ENCODE assay signal across 24 cellular contexts in genomic region chr19:2197270-2197669, GRCh38. TPM values are rescaled to one million over a fixed set of nuclear protein-coding genes. Genes with fewer than 3 reads are reported as not detected.
DNase-seq lines count a peak whose midpoint lies in the region; ATAC-seq, FAIRE-seq and TF ChIP-seq lines count a peak whose summit lies in the region.
"Had no signal": no experiment of that assay in that cellular context is flagged by ENCODE, and none has a peak within 500 bp of the region (broad histone marks: within the 10 kb centered on the region; RNA-seq: fewer than 3 reads in every experiment).

No MANE protein-coding gene starts in this region.

- no peak overlapping the region for H3K23ac ChIP-seq in H9 (ENCODE audit: insufficient read length, low read depth, low read length)

- DNase-seq in activated T-cell treated with anti-CD3 and anti-CD28 coated beads, Interleukin-2, amount 50 U/mL, for 72 hours: no peak
- DNase-seq in activated T-cell treated with anti-CD3 and anti-CD28 coated beads for 4 hours (no peak), H9 (no peak), bronchial epithelial cell (ENCODE audit: low read depth) (no peak), nephron progenitor cell (no peak), retina (no peak), NCI-H446 (lab: John Stamatoyannopoulos, UW) (no peak)
- DNase-seq: CD4-positive, alpha-beta T cell; GOT3; Karpas-422; NCI-H1092 treated with DMSO at 0.1 percent for 48 hours; NCI-H1436; NCI-H187; NCI-H2107; NCI-H446 treated with DMSO at 0.1 percent for 48 hours; NCI-H526; NCI-H82; NK-92 treated with Interleukin-12 subunit alpha and Interleukin-12 subunit beta, amount 100 ng/mL, for 24 hours; PC-3 had no signal

- H2BK15ac ChIP-seq in H9 (ENCODE audit: low read depth, low read length): no peak overlapping the region

- no peaks in the 10 kb centered on the region for H3K23me2 ChIP-seq in H9 (ENCODE audit: insufficient read length, low read depth, low read length, poor library complexity, severe bottlenecking)

- H3K4me2 ChIP-seq in H9 (ENCODE audit: insufficient read depth, insufficient read length, low read length): no peak overlapping the region

- no peak overlapping the region for H3K4me3 Mint-ChIP-seq in activated T-cell treated with anti-CD3 and anti-CD28 coated beads, Interleukin-2, amount 50 U/mL, for 72 hours
- H3K4me3 Mint-ChIP-seq in H9: no peak overlapping the region
- H3K4me3 Mint-ChIP-seq in nephron progenitor cell: no peak overlapping the region
- H3K4me3 Mint-ChIP-seq: CD4-positive, alpha-beta T cell had no signal

- H3K4me1 ChIP-seq in H9 (ENCODE audit: insufficient read depth, low read length): no peaks in the 10 kb centered on the region
- H3K4me1 ChIP-seq: SJSA1 had no signal

- WGBS in H9 (ENCODE audit: extremely low coverage, insufficient read length, low lambda C conversion rate): no CpG with 5 or more reads among the region's 15 CpGs

- H3K79me2 ChIP-seq in H9 (ENCODE audit: insufficient read depth, low read length): peaks cover 2% of the 10 kb centered on the region; the same call in 1 of the 2 replicates

- H2AK5ac ChIP-seq in H9 (ENCODE audit: insufficient read length, low read length): no peak overlapping the region

- peak overlapping the region; percentile 1 for H3K27ac Mint-ChIP-seq in activated T-cell treated with anti-CD3 and anti-CD28 coated beads, Interleukin-2, amount 50 U/mL, for 72 hours
- H3K27ac Mint-ChIP-seq in H9 (peak overlapping the region; percentile 74 to 85 (median 82); a peak in 5 of 7 replicates), nephron progenitor cell (peak overlapping the region; percentile 54)
- H3K27ac Mint-ChIP-seq: CD4-positive, alpha-beta T cell had no signal

- no peak for TF ChIP-seq CTCF in H9 (conservative IDR thresholded peaks at IDR 0.05)
- TF ChIP-seq CTCF in bronchial epithelial cell (IDR thresholded peaks at IDR 0.05; ENCODE audit: insufficient read depth, low read length, severe bottlenecking): no peak
- TF ChIP-seq CTCF in nephron progenitor cell (IDR thresholded peaks at IDR 0.05): no peak

- H3K4ac ChIP-seq in H9 (ENCODE audit: low read depth, low read length): no peak overlapping the region

- peak; percentile 93 for FAIRE-seq in bronchial epithelial cell (lab: Jason Lieb, UNC)
- FAIRE-seq: G401.6 had no signal

- peaks cover 5% of the 10 kb centered on the region for H4K20me1 ChIP-seq in H9 (ENCODE audit: control insufficient read depth, insufficient read depth, insufficient read length)

- H3K4me3 ChIP-seq in bronchial epithelial cell (ENCODE audit: low read depth, low read length): no peak overlapping the region
- H3K4me3 ChIP-seq: SJSA1 had no signal

- no peak overlapping the region for H4K91ac ChIP-seq in H9 (ENCODE audit: insufficient read length, low read depth, low read length)

- H3K4me1 Mint-ChIP-seq in activated T-cell treated with anti-CD3 and anti-CD28 coated beads, Interleukin-2, amount 50 U/mL, for 72 hours (ENCODE audit: low read depth): no peaks in the 10 kb centered on the region
- peaks cover 3 to 6% of the 10 kb centered on the region in 2 experiments; a peak in 3 of 4 replicates for H3K4me1 Mint-ChIP-seq in H9
- peaks cover 8% of the 10 kb centered on the region for H3K4me1 Mint-ChIP-seq in nephron progenitor cell

- H3K9me3 ChIP-seq in H9 (ENCODE audit: control insufficient read depth, low read depth, low read length): no peaks in the 10 kb centered on the region
- H3K9me3 ChIP-seq: SJSA1 had no signal

- peaks cover 1 to 14% of the 10 kb centered on the region in 2 donors for H3K36me3 Mint-ChIP-seq in activated T-cell treated with anti-CD3 and anti-CD28 coated beads, Interleukin-2, amount 50 U/mL, for 72 hours (ENCODE audit: insufficient read depth in 2 of 2)
- H3K36me3 Mint-ChIP-seq in H9 (ENCODE audit: insufficient read depth in 1 of 3, low read depth in 3 of 3): peaks cover 23 to 42% (median 36%) of the 10 kb centered on the region in 3 experiments
- peaks cover 19% of the 10 kb centered on the region for H3K36me3 Mint-ChIP-seq in nephron progenitor cell (ENCODE audit: low read depth)

- no peaks in the 10 kb centered on the region for H3K79me1 ChIP-seq in H9 (ENCODE audit: insufficient read depth, low read depth, low read length, poor library complexity, severe bottlenecking)

- no peak overlapping the region for H2BK120ac ChIP-seq in H9 (ENCODE audit: low read depth, low read length, poor library complexity, severe bottlenecking)

- H3K9ac ChIP-seq in H9 (ENCODE audit: extremely low read depth, insufficient read length, low read length): no peak overlapping the region

- H3K18ac ChIP-seq in H9 (ENCODE audit: insufficient read length, low read depth, low read length): no peak overlapping the region

- no peaks in the 10 kb centered on the region for H3K9me3 Mint-ChIP-seq in activated T-cell treated with anti-CD3 and anti-CD28 coated beads, Interleukin-2, amount 50 U/mL, for 72 hours
- H3K9me3 Mint-ChIP-seq in H9 (peaks cover 0 to 8% of the 10 kb centered on the region in 2 experiments; a peak in 1 of 5 replicates), nephron progenitor cell (no peaks in the 10 kb centered on the region)
- H3K9me3 Mint-ChIP-seq: CD4-positive, alpha-beta T cell had no signal

- no peak for ATAC-seq in activated T-cell treated with anti-CD3 and anti-CD28 coated beads, Interleukin-2, amount 50 U/mL, for 72 hours (replicated peaks in 1 of 2)
- ATAC-seq in GM18502 (IDR thresholded peaks at IDR 0.05; ENCODE audit: poor library complexity, unreplicated experiment): no peak
- ATAC-seq: PC-3, Right ventricle myocardium inferior had no signal

- no peak overlapping the region for H3T11ph ChIP-seq in H9 (ENCODE audit: low read length)

- no peaks in the 10 kb centered on the region for H3K27me3 ChIP-seq in H9 (ENCODE audit: insufficient read depth, low read length)
- no peaks in the 10 kb centered on the region for H3K27me3 ChIP-seq in bronchial epithelial cell (ENCODE audit: control insufficient read depth, insufficient read depth, low read length)
- H3K27me3 ChIP-seq: SJSA1 had no signal

- H2BK12ac ChIP-seq in H9 (ENCODE audit: insufficient read length, low read depth, low read length): no peak overlapping the region

- peaks cover 29% of the 10 kb centered on the region for H3K36me3 ChIP-seq in bronchial epithelial cell (ENCODE audit: control insufficient read depth, insufficient read depth, low read length)

- H3K14ac ChIP-seq in H9 (ENCODE audit: insufficient read depth, low read length): no peak overlapping the region; the same call in 1 of the 2 replicates

- no peak overlapping the region for H3K27ac ChIP-seq in H9 (ENCODE audit: insufficient read length, low read depth, low read length)
- H3K27ac ChIP-seq: 22Rv1, SJSA1 had no signal

- no peak overlapping the region for H2BK20ac ChIP-seq in H9 (ENCODE audit: low read depth, low read length, poor library complexity, severe bottlenecking)

- H4K5ac ChIP-seq in H9 (ENCODE audit: insufficient read length, low read depth, low read length): no peak overlapping the region

- no peak overlapping the region for H2BK5ac ChIP-seq in H9 (ENCODE audit: insufficient read length, low read length)

- H4K8ac ChIP-seq in H9 (replicated peaks; ENCODE audit: insufficient read length, low read depth, low read length): no peak overlapping the region

- H3K56ac ChIP-seq in H9 (ENCODE audit: insufficient read length, low read depth, low read length): no peak overlapping the region

- no peaks in the 10 kb centered on the region for H3K27me3 Mint-ChIP-seq in activated T-cell treated with anti-CD3 and anti-CD28 coated beads, Interleukin-2, amount 50 U/mL, for 72 hours (ENCODE audit: low read depth)
- H3K27me3 Mint-ChIP-seq in H9 (ENCODE audit: low read depth): no peaks in the 10 kb centered on the region; the same call in 1 of the 2 replicates
- H3K27me3 Mint-ChIP-seq in nephron progenitor cell (ENCODE audit: low read depth, poor library complexity): no peaks in the 10 kb centered on the region
- H3K27me3 Mint-ChIP-seq: CD4-positive, alpha-beta T cell had no signal

- H2AFZ ChIP-seq in H9 (ENCODE audit: low read length): no peak overlapping the region

RNA-seq across cellular contexts. Expression of gene DOT1L, which starts 33.5 kb away (rescaled TPM):
- total RNA-seq in activated T-cell treated with anti-CD3 and anti-CD28 coated beads, Interleukin-2, amount 50 U/mL, for 72 hours: 10 to 100 TPM; 50.4 to 55.4 TPM
- 78.5 and 81.6 TPM in 2 replicates for total RNA-seq in H9 (2021)
- 3.7 and 5.2 TPM in 2 replicates for total RNA-seq in bronchial epithelial cell

RNA-seq across cellular contexts. Expression of gene PLEKHJ1, which starts 38.9 kb away (rescaled TPM):
- 10 to 100 TPM; 67.4 to 92.7 TPM for total RNA-seq in activated T-cell treated with anti-CD3 and anti-CD28 coated beads, Interleukin-2, amount 50 U/mL, for 72 hours
- total RNA-seq in H9 (2021) (139 and 148 TPM in 2 replicates), bronchial epithelial cell (49.3 and 59.8 TPM in 2 replicates)

RNA-seq across cellular contexts. Expression of gene SF3A2, which starts 39.4 kb away (rescaled TPM):
- total RNA-seq in activated T-cell treated with anti-CD3 and anti-CD28 coated beads, Interleukin-2, amount 50 U/mL, for 72 hours: 100 to 1,000 TPM; 146 to 147 TPM
- total RNA-seq in H9 (2021): 166 and 167 TPM in 2 replicates
- 24.2 and 25.1 TPM in 2 replicates for total RNA-seq in bronchial epithelial cell

RNA-seq across cellular contexts. Expression of gene AP3D1, which starts 45.9 kb away (rescaled TPM):
- total RNA-seq in activated T-cell treated with anti-CD3 and anti-CD28 coated beads, Interleukin-2, amount 50 U/mL, for 72 hours: 100 to 1,000 TPM; 111 to 114 TPM
- total RNA-seq in H9 (2021) (142 and 147 TPM in 2 replicates), bronchial epithelial cell (72.1 and 78.3 TPM in 2 replicates)

RNA-seq across cellular contexts. Expression of gene AMH, which starts 51.9 kb away (rescaled TPM):
- 1 to 10 TPM; 4.6 to 10.0 TPM for total RNA-seq in activated T-cell treated with anti-CD3 and anti-CD28 coated beads, Interleukin-2, amount 50 U/mL, for 72 hours
- total RNA-seq in H9 (2021) (70.2 and 70.7 TPM in 2 replicates), bronchial epithelial cell (0.26 and 0.38 TPM in 2 replicates)

Comparison
In these comparisons a context has a peak if more than half of its experiments do, and no peak if none do; other contexts are left out.
1. H3K27ac Mint-ChIP-seq: peak in every context shown above with its lines; median percentile 82 in H9; 54 in nephron progenitor cell; 1 in activated T-cell treated with anti-CD3 and anti-CD28 coated beads, Interleukin-2, amount 50 U/mL, for 72 hours.